In genomic region chr11:122679441-122679840, GRCh38 we compare ENCODE assay signal across 19 cellular contexts. TPM values are rescaled to one million over a fixed set of nuclear protein-coding genes. Genes with fewer than 3 reads are reported as not detected.
DNase-seq lines count a peak whose midpoint lies in the region; ATAC-seq and TF ChIP-seq lines count a peak whose summit lies in the region.
"Had no signal": no experiment of that assay in that cellular context is flagged by ENCODE, and none has a peak within 500 bp of the region (broad histone marks: within the 10 kb centered on the region; RNA-seq: fewer than 3 reads in every experiment).

No MANE protein-coding gene starts in this region.

- peaks cover 38% of the 10 kb centered on the region for H3K4me1 ChIP-seq in CD4-positive, CD25-positive, alpha-beta regulatory T cell (ENCODE audit: control insufficient read depth, insufficient read depth, low read length, poor library complexity, severe bottlenecking)
- H3K4me1 ChIP-seq in IMR-90 (ENCODE audit: control insufficient read depth, insufficient read depth, low read length) (peaks cover 15% of the 10 kb centered on the region), trophoblast cell (ENCODE audit: control insufficient read depth in 1 of 2, insufficient read depth in 2 of 2, low read length in 2 of 2) (peaks cover 33 to 37% of the 10 kb centered on the region in 2 experiments)

- H3K79me1 ChIP-seq in IMR-90 (ENCODE audit: low read depth in 1 of 2, low read length in 2 of 2) (peaks cover 51 to 77% of the 10 kb centered on the region in 2 experiments), trophoblast cell (ENCODE audit: low read length) (peaks cover 16% of the 10 kb centered on the region)

- H3K23ac ChIP-seq in IMR-90 (ENCODE audit: low read depth, low read length) (no peak overlapping the region), trophoblast cell (ENCODE audit: low read length) (no peak overlapping the region)

- H4K91ac ChIP-seq in IMR-90 (ENCODE audit: insufficient read depth, low read depth, low read length) = no peak overlapping the region
- H4K91ac ChIP-seq in trophoblast cell (ENCODE audit: low read depth, low read length) = peak overlapping the region; percentile 68

- no peak overlapping the region for H2AK9ac ChIP-seq in IMR-90 (replicated peaks; ENCODE audit: low read depth, low read length, poor library complexity)

- no peak overlapping the region for H3K9ac ChIP-seq in IMR-90 (ENCODE audit: low read depth, low read length)
- H3K9ac ChIP-seq in trophoblast cell (ENCODE audit: low read length) = no peak overlapping the region
- H3K9ac ChIP-seq: GM23248 had no signal

- H4K12ac ChIP-seq in trophoblast cell (ENCODE audit: low read depth, low read length) = no peak overlapping the region

- ATAC-seq in CD4-positive, CD25-positive, alpha-beta regulatory T cell (ENCODE audit: low read depth in 2 of 2) = no peak
- ATAC-seq in IMR-90 (ENCODE audit: low read depth) (no peak), HG03342 (IDR thresholded peaks at IDR 0.05; ENCODE audit: unreplicated experiment) (no peak)
- ATAC-seq: CD8-positive, alpha-beta T cell; HCT116; HepG2 had no signal

- no peaks in the 10 kb centered on the region for H3K27me3 ChIP-seq in CD4-positive, CD25-positive, alpha-beta regulatory T cell (ENCODE audit: control insufficient read depth, insufficient read depth, low read length)
- no peaks in the 10 kb centered on the region for H3K27me3 ChIP-seq in IMR-90 (ENCODE audit: control insufficient read depth, insufficient read depth, low read length)
- no peaks in the 10 kb centered on the region for H3K27me3 ChIP-seq in trophoblast cell (ENCODE audit: insufficient read depth, low read length)

- peak; percentile 11 for DNase-seq in ACHN
- DNase-seq in CD4-positive, CD25-positive, alpha-beta regulatory T cell = no peak
- DNase-seq in IMR-90 = no peak
- no peak for DNase-seq in trophoblast cell
- no peak for DNase-seq in NCI-H2081 treated with DMSO at 0.1 percent for 48 hours (lab: John Stamatoyannopoulos, UW)
- no peak for DNase-seq in HCEC 1CT
- DNase-seq: 8988T; Calu3; CD8-positive, alpha-beta T cell; DMS53; GDM1; GM23248; HFFc6; KG1 had no signal

- no peak overlapping the region for H3K14ac ChIP-seq in IMR-90 (replicated peaks; ENCODE audit: low read depth, low read length)
- no peak overlapping the region for H3K14ac ChIP-seq in trophoblast cell (ENCODE audit: low read length)

- H3K4me2 ChIP-seq in IMR-90 (ENCODE audit: low read depth, low read length) (no peak overlapping the region), trophoblast cell (ENCODE audit: low read length) (no peak overlapping the region)

- H3K9me3 Mint-ChIP-seq in CD4-positive, CD25-positive, alpha-beta regulatory T cell = no peaks in the 10 kb centered on the region
- H3K9me3 Mint-ChIP-seq: CD8-positive, alpha-beta T cell; HFFc6 had no signal

- no peaks in the 10 kb centered on the region for H3K36me3 ChIP-seq in CD4-positive, CD25-positive, alpha-beta regulatory T cell (ENCODE audit: control insufficient read depth, insufficient read depth, low read length)
- H3K36me3 ChIP-seq in IMR-90 (ENCODE audit: control insufficient read depth, insufficient read depth, low read length) (no peaks in the 10 kb centered on the region), trophoblast cell (ENCODE audit: control insufficient read depth in 1 of 2, insufficient read depth in 2 of 2, low read length in 2 of 2) (peaks cover 0 to 2% of the 10 kb centered on the region in 2 experiments)

- no peak for TF ChIP-seq RAD21 in IMR-90 (IDR thresholded peaks at IDR 0.05; ENCODE audit: low read length)

- BruUV-seq in IMR-90 (replicated peaks; lab: Mats Ljungman, UMichigan) = no TSS peak

- no peak overlapping the region for H2BK120ac ChIP-seq in IMR-90 (ENCODE audit: low read depth, low read length)
- H2BK120ac ChIP-seq in trophoblast cell (ENCODE audit: insufficient read depth, low read length, poor library complexity) = no peak overlapping the region

- dilution Hi-C loops in IMR-90 (cut with HindIII; ENCODE audit: low sequenced_read_pairs, unreplicated experiment) = no loop called here

- H3K18ac ChIP-seq in IMR-90 (ENCODE audit: low read depth, low read length) = no peak overlapping the region
- H3K18ac ChIP-seq in trophoblast cell (ENCODE audit: low read length) = no peak overlapping the region

- intact Hi-C loops in IMR-90 (cut with micrococcal nuclease) = no loop called here

- H3K27me3 Mint-ChIP-seq in CD4-positive, CD25-positive, alpha-beta regulatory T cell = no peaks in the 10 kb centered on the region
- H3K27me3 Mint-ChIP-seq: B cell had no signal

- no peak overlapping the region for H3K4me3 Mint-ChIP-seq in CD4-positive, CD25-positive, alpha-beta regulatory T cell
- H3K4me3 Mint-ChIP-seq: B cell; CD8-positive, alpha-beta T cell; HFFc6 had no signal

- CTCF ChIA-PET in IMR-90 (lab: Yijun Ruan, JAX) = no interaction called here

- peak overlapping the region; percentile 25 to 76 (median 44) for H3K27ac Mint-ChIP-seq in CD4-positive, CD25-positive, alpha-beta regulatory T cell
- H3K27ac Mint-ChIP-seq: B cell, HFFc6 had no signal

- H3K4me3 ChIP-seq in CD4-positive, CD25-positive, alpha-beta regulatory T cell (ENCODE audit: low read depth, low read length) = no peak overlapping the region
- H3K4me3 ChIP-seq in IMR-90 (ENCODE audit: insufficient read depth, low read depth, low read length) = no peak overlapping the region
- H3K4me3 ChIP-seq in trophoblast cell (ENCODE audit: low read depth, low read length) = no peak overlapping the region
- H3K4me3 ChIP-seq: GM23248 had no signal

- H3K4me1 Mint-ChIP-seq in CD4-positive, CD25-positive, alpha-beta regulatory T cell = peaks cover 16 to 75% (median 46%) of the 10 kb centered on the region in 4 donors

- H3K9me1 ChIP-seq in IMR-90 (ENCODE audit: insufficient read depth, low read length) = peaks cover 25% of the 10 kb centered on the region

- POLR2A ChIA-PET in IMR-90 (lab: Charles Lee; ENCODE audit: unreplicated experiment) = no interaction called here

- H3K4ac ChIP-seq in IMR-90 (ENCODE audit: low read depth, low read length) (no peak overlapping the region), trophoblast cell (ENCODE audit: low read depth, low read length) (peak overlapping the region; percentile 35)

- no peak overlapping the region for H3K27ac ChIP-seq in CD4-positive, CD25-positive, alpha-beta regulatory T cell (ENCODE audit: insufficient read depth, low read length, poor library complexity, severe bottlenecking)
- H3K27ac ChIP-seq in IMR-90 (ENCODE audit: insufficient read depth, low read length) (no peak overlapping the region), trophoblast cell (ENCODE audit: low read depth, low read length) (no peak overlapping the region)
- H3K27ac ChIP-seq: C4-2B, GM23248 had no signal

- H2AK5ac ChIP-seq in IMR-90 (ENCODE audit: low read depth, low read length) (no peak overlapping the region), trophoblast cell (ENCODE audit: low read length) (no peak overlapping the region)

- H2BK15ac ChIP-seq in IMR-90 (ENCODE audit: low read depth, low read length) = no peak overlapping the region

- in situ Hi-C loops in ACHN (cut with HindIII; ENCODE audit: low pct_ligation_motif_present, low pct_unique_long_range_greater_than_20kb, low sequenced_read_pairs) (no loop called here), IMR-90 (cut with MboI; ENCODE audit: low sequenced_read_pairs) (loop anchor here (25.0 kb wide), 1 partner anchor 508 kb away; the partner anchor contains the start of gene CLMP)

- no peak overlapping the region for H2BK5ac ChIP-seq in IMR-90 (ENCODE audit: low read depth, low read length, poor library complexity, severe bottlenecking)
- no peak overlapping the region for H2BK5ac ChIP-seq in trophoblast cell (ENCODE audit: low read depth, low read length, poor library complexity)

- TF ChIP-seq CTCF in IMR-90 (conservative IDR thresholded peaks at IDR 0.05; ENCODE audit: low read depth, low read length) = no peak

- H2AFZ ChIP-seq in IMR-90 (replicated peaks; ENCODE audit: low read length, poor library complexity) (no peak overlapping the region), trophoblast cell (ENCODE audit: insufficient read depth, low read length, poor library complexity) (no peak overlapping the region)
- H2AFZ ChIP-seq: GM23248 had no signal

- no CpG with 5 or more reads among the region's 2 CpGs for WGBS in IMR-90 (ENCODE audit: extremely low coverage in 2 of 2, insufficient read length in 1 of 2), 2 experiments
- no CpG with 5 or more reads among the region's 2 CpGs for WGBS in trophoblast cell (ENCODE audit: extremely low coverage, insufficient coverage, insufficient read length)

- no peak overlapping the region for H3K56ac ChIP-seq in IMR-90 (ENCODE audit: extremely low read depth, insufficient read depth, low read length)

- H4K20me1 ChIP-seq in IMR-90 (ENCODE audit: insufficient read depth, low read length) = peaks cover 34% of the 10 kb centered on the region

- peaks cover 7% of the 10 kb centered on the region for H3K36me3 Mint-ChIP-seq in CD4-positive, CD25-positive, alpha-beta regulatory T cell

- no peak for TF ChIP-seq POLR2A in IMR-90 (IDR thresholded peaks at IDR 0.05; ENCODE audit: low read depth, low read length)

- no peak overlapping the region for H2BK20ac ChIP-seq in IMR-90 (ENCODE audit: low read depth, low read length)

- H4K8ac ChIP-seq in IMR-90 (ENCODE audit: low read depth in 2 of 2, low read length in 2 of 2) (no peak overlapping the region), trophoblast cell (ENCODE audit: low read depth, low read length) (no peak overlapping the region)

- peaks cover 7% of the 10 kb centered on the region for H3K79me2 ChIP-seq in trophoblast cell (ENCODE audit: control insufficient read depth, insufficient read depth, low read length, poor library complexity)

- no peak overlapping the region for H2BK12ac ChIP-seq in trophoblast cell (ENCODE audit: low read length)

- H4K5ac ChIP-seq in IMR-90 (ENCODE audit: low read depth, low read length) = no peak overlapping the region

- no peaks in the 10 kb centered on the region for H3K9me3 ChIP-seq in CD4-positive, CD25-positive, alpha-beta regulatory T cell (ENCODE audit: control insufficient read depth in 2 of 2, low read length in 2 of 2)
- H3K9me3 ChIP-seq in IMR-90 (ENCODE audit: control insufficient read depth, insufficient read depth, low read length) (no peaks in the 10 kb centered on the region), trophoblast cell (ENCODE audit: insufficient read depth, low read depth, low read length) (peaks cover 2% of the 10 kb centered on the region)

TF ChIP-seq in IMR-90, 13 proteins besides CTCF, POLR2A, EP300 and RAD21:
- TF ChIP-seq MXI1 (IDR thresholded peaks at IDR 0.05; ENCODE audit: borderline replicate concordance, low read depth, low read length) = no peak
- no peak for TF ChIP-seq CHD1 (IDR thresholded peaks at IDR 0.05; ENCODE audit: low read depth, low read length)
- TF ChIP-seq NFE2L2 (IDR thresholded peaks at IDR 0.05; ENCODE audit: low read depth, low read length) = no peak
- TF ChIP-seq CEBPB (IDR thresholded peaks at IDR 0.05; ENCODE audit: low read depth, low read length) = 0 out of 2 replicates have a peak, but pooled peaks have one; percentile 2

RNA-seq across cellular contexts. Expression of gene UBASH3B, which starts 23.9 kb away (rescaled TPM):
- total RNA-seq in CD4-positive, CD25-positive, alpha-beta regulatory T cell = 57.6 TPM
- 10 to 100 TPM; 14.2 to 21.4 (median 18.1) TPM for polyA plus RNA-seq in CD4-positive, CD25-positive, alpha-beta regulatory T cell
- 48.0 and 48.6 TPM in 2 replicates for total RNA-seq in IMR-90 (2012; rRNA removed)
- 27.2 and 28.5 TPM in 2 replicates for polyA plus RNA-seq in IMR-90 (2012; rRNA removed)
- polyA plus RNA-seq in IMR-90 (2012; cell fraction: cytosol; rRNA removed) = 21.2 and 31.1 TPM in 2 replicates
- 23.4 and 27.3 TPM in 2 replicates for polyA plus RNA-seq in IMR-90 (2012; cell fraction: nucleus; rRNA removed; ENCODE audit: low replicate concordance)
- polyA plus RNA-seq in trophoblast cell (2013) = 67.0 and 69.0 TPM in 2 replicates
